Comparison of ENCODE assay signal across 12 cellular contexts in the genomic region with DNA sequence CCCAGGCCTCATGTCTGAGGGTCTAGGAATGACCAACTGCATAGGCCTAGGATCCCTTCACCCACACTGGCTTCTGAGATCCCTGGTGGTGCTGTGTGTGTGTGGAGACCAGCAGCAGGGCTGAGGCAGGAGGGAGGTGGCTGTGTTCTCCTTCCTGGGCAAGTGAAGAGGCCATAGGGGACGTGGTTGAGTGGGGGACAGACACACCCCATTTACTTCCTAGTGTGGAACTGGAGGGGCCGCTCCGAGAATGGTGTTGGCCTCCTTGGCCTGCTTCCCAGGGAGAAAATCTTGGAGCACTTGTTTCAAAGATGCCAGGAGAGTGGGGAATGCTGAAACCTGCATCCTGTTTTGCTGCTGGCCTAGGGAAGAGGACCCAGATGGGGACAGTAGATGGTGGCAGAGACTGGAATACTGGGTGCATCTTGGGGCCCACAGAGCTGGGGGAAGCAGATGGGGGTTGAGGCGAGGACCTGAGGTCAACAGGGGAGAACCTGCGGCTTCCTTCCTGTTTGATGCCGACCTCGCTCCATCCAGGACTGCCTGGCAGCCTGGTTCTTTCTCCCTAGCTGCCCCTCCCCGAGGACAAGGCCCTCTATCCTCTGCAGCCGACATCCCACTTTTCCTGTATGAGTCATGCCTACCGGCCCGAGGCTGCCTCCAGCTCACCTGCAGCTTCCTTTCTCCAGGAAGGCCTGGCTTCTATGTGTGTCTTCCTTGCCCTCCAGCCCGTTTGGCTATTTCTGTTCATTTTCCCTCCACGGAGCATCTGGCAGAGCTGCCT. TPM values are rescaled to one million over a fixed set of nuclear protein-coding genes. Genes with fewer than 3 reads are reported as not detected.
DNase-seq lines count a peak whose midpoint lies in the region; ATAC-seq and TF ChIP-seq lines count a peak whose summit lies in the region.
"Had no signal": no experiment of that assay in that cellular context is flagged by ENCODE, and none has a peak within 500 bp of the region (broad histone marks: within the 10 kb centered on the region; RNA-seq: fewer than 3 reads in every experiment).

No MANE protein-coding gene starts in this region.

- TF ChIP-seq POLR2A in HCT116 (IDR thresholded peaks at IDR 0.05; ENCODE audit: borderline replicate concordance, extremely low read depth, insufficient read depth, insufficient read length) = no peak

- H3K9ac ChIP-seq in HCT116 (ENCODE audit: low read length) (peak overlapping the region; percentile 30), iPS-15b (ENCODE audit: low read depth, low read length) (peak overlapping the region; percentile 2), subcutaneous abdominal adipose tissue (ENCODE audit: low read length in 5 of 5) (no peak overlapping the region)
- H3K9ac ChIP-seq: KMS-11 had no signal

- H3K27me3 ChIP-seq in HCT116 (ENCODE audit: insufficient read depth, low read length) (no peaks in the 10 kb centered on the region), iPS-15b (ENCODE audit: control insufficient read depth, insufficient read depth, low read length) (no peaks in the 10 kb centered on the region), subcutaneous abdominal adipose tissue (ENCODE audit: control insufficient read depth in 5 of 5, insufficient read depth in 4 of 5, low read length in 5 of 5) (no peaks in the 10 kb centered on the region)
- no peaks in the 10 kb centered on the region for H3K27me3 ChIP-seq in CD8-positive, alpha-beta memory T cell (ENCODE audit: insufficient read depth, low read length, poor library complexity, severe bottlenecking)

- no peaks in the 10 kb centered on the region for H3K9me3 Mint-ChIP-seq in CD8-positive, alpha-beta memory T cell
- H3K9me3 Mint-ChIP-seq: stimulated activated naive CD8-positive, alpha-beta T cell treated with anti-CD3 and anti-CD28 coated beads, Interleukin-15, amount 100 ng/mL, for 72 hours had no signal

- H3K4me3 ChIP-seq in HCT116 (replicated peaks in 1 of 2; ENCODE audit: low read depth in 1 of 2, low read length in 2 of 2) (peak overlapping the region in 1 of 2 experiments; percentile 28; a peak in 1 of 4 replicates), iPS-15b (ENCODE audit: low read depth, low read length) (no peak overlapping the region), subcutaneous abdominal adipose tissue (ENCODE audit: low read depth in 1 of 5, low read length in 5 of 5) (no peak overlapping the region)
- H3K4me3 ChIP-seq in CD8-positive, alpha-beta memory T cell (ENCODE audit: low read length) = no peak overlapping the region

- H3K79me2 ChIP-seq in HCT116 (ENCODE audit: insufficient read depth, low read length) = no peaks in the 10 kb centered on the region

- no peaks in the 10 kb centered on the region for H3K36me3 ChIP-seq in HCT116 (ENCODE audit: control insufficient read depth in 1 of 2, insufficient read depth in 2 of 2, low read length in 2 of 2)
- H3K36me3 ChIP-seq in iPS-15b (ENCODE audit: control insufficient read depth, insufficient read depth, low read length) = no peaks in the 10 kb centered on the region
- H3K36me3 ChIP-seq in subcutaneous abdominal adipose tissue (ENCODE audit: control insufficient read depth in 5 of 5, insufficient read depth in 5 of 5, low read length in 5 of 5) = no peaks in the 10 kb centered on the region
- H3K36me3 ChIP-seq in CD8-positive, alpha-beta memory T cell (ENCODE audit: insufficient read depth, low read length) = no peaks in the 10 kb centered on the region

- no peak for TF ChIP-seq CTCF in HCT116 (IDR thresholded peaks at IDR 0.05 in 2 of 3, conservative IDR thresholded peaks at IDR 0.05 in 1 of 3; ENCODE audit: borderline replicate concordance in 1 of 3, insufficient read depth in 1 of 3, low read depth in 2 of 3, low read length in 2 of 3)

- H3K9me3 ChIP-seq in HCT116 (ENCODE audit: control insufficient read depth in 1 of 2, insufficient read depth in 1 of 2, low read depth in 1 of 2, low read length in 2 of 2) = no peaks in the 10 kb centered on the region
- no peaks in the 10 kb centered on the region for H3K9me3 ChIP-seq in T-helper 17 cell (ENCODE audit: control insufficient read depth, low read length, poor library complexity, severe bottlenecking)
- no peaks in the 10 kb centered on the region for H3K9me3 ChIP-seq in iPS-15b (ENCODE audit: control insufficient read depth, insufficient read depth, low read length)
- no peaks in the 10 kb centered on the region for H3K9me3 ChIP-seq in subcutaneous abdominal adipose tissue (ENCODE audit: control insufficient read depth in 5 of 5, low read length in 5 of 5)
- no peaks in the 10 kb centered on the region for H3K9me3 ChIP-seq in CD8-positive, alpha-beta memory T cell (ENCODE audit: low read length)

- H3K4me1 ChIP-seq in HCT116 (ENCODE audit: control insufficient read depth in 1 of 2, insufficient read depth in 2 of 2, low read length in 2 of 2) = peaks cover 25 to 39% of the 10 kb centered on the region in 2 experiments
- peaks cover 14% of the 10 kb centered on the region for H3K4me1 ChIP-seq in iPS-15b (ENCODE audit: control insufficient read depth, insufficient read depth, low read length)
- peaks cover 0 to 46% (median 30%) of the 10 kb centered on the region in 5 donors for H3K4me1 ChIP-seq in subcutaneous abdominal adipose tissue (ENCODE audit: control insufficient read depth in 5 of 5, insufficient read depth in 5 of 5, low read length in 5 of 5)
- H3K4me1 ChIP-seq in CD8-positive, alpha-beta memory T cell (ENCODE audit: insufficient read depth, low read length) = no peaks in the 10 kb centered on the region

- POLR2A ChIA-PET in HCT116 (lab: Charles Lee) = interaction anchor here (0.9 to 1.2 kb wide), 2 partner anchors 8 to 20 kb away, joined by 4 read pairs; no protein-coding TSS in a partner anchor
- POLR2A ChIA-PET in CD8-positive, alpha-beta memory T cell (lab: Charles Lee) = no interaction called here

- H2AFZ ChIP-seq in HCT116 (ENCODE audit: low read depth, low read length, poor library complexity, severe bottlenecking) = no peak overlapping the region

- RAD21 ChIA-PET in HCT116 (lab: Charles Lee; ENCODE audit: low non-redundant PET in 1 of 2, low total read pairs in 2 of 2, uncharacterized antibody in 2 of 2, unreplicated experiment in 2 of 2) = no interaction called here

- peak overlapping the region; percentile 74 for H3K4me2 ChIP-seq in HCT116 (ENCODE audit: low read length)
- H3K4me2 ChIP-seq: KMS-11 had no signal

- H3K27me3 Mint-ChIP-seq in T-helper 17 cell = peaks cover 44% of the 10 kb centered on the region
- peaks cover 10 to 32% of the 10 kb centered on the region in 2 donors for H3K27me3 Mint-ChIP-seq in CD8-positive, alpha-beta memory T cell

- intact Hi-C loops in HCT116 (cut with micrococcal nuclease) = no loop called here

- H3K9me2 ChIP-seq in HCT116 (ENCODE audit: insufficient read depth) = no peaks in the 10 kb centered on the region

- BruUV-seq in HCT116 (replicated peaks; lab: Mats Ljungman, UMichigan) = no TSS peak

- no peak overlapping the region for H3K4me3 Mint-ChIP-seq in T-helper 17 cell
- H3K4me3 Mint-ChIP-seq in CD8-positive, alpha-beta memory T cell = peak overlapping the region in 1 of 7 donors; percentile 27
- H3K4me3 Mint-ChIP-seq: stimulated activated naive CD8-positive, alpha-beta T cell treated with anti-CD3 and anti-CD28 coated beads, Interleukin-15, amount 100 ng/mL, for 72 hours had no signal

- TF ChIP-seq RAD21 in HCT116 (IDR thresholded peaks at IDR 0.05; ENCODE audit: low read depth) = no peak

- H3K27ac ChIP-seq in HCT116 (ENCODE audit: low read depth, low read length) (peak overlapping the region; percentile 65), subcutaneous abdominal adipose tissue (ENCODE audit: low read depth, low read length) (peak overlapping the region; percentile 11)
- H3K27ac ChIP-seq in CD8-positive, alpha-beta memory T cell (ENCODE audit: low read depth, low read length) = no peak overlapping the region
- H3K27ac ChIP-seq: KMS-11 had no signal

- ATAC-seq in HCT116 = peak; percentile 91
- no peak for ATAC-seq in T-helper 17 cell

- CTCF ChIA-PET in HCT116 (lab: Charles Lee) = interaction anchor here (1.0 to 1.8 kb wide), 3 partner anchors 17 to 94 kb away, joined by 3 to 6 read pairs (median 4); no protein-coding TSS in a partner anchor
- CTCF ChIA-PET in CD8-positive, alpha-beta memory T cell (lab: Charles Lee) = no interaction called here

- peak; percentile 27 for DNase-seq in HCT116 (ENCODE audit: low read depth, low spot score)
- no peak for DNase-seq in T-helper 17 cell
- no peak for DNase-seq in CD8-positive, alpha-beta memory T cell
- DNase-seq in stimulated activated CD8-positive, alpha-beta memory T cell treated with anti-CD3 and anti-CD28 coated beads, Interleukin-4, amount 100 ng/mL, for 48 hours = no peak
- DNase-seq in germinal center (ENCODE audit: low spot score) = no peak
- DNase-seq in NCI-H345 treated with DMSO at 0.1 percent for 48 hours (lab: John Stamatoyannopoulos, UW; ENCODE audit: unreplicated experiment) = no peak
- DNase-seq: DND-41; small intestine; stimulated activated naive CD8-positive, alpha-beta T cell treated with anti-CD3 and anti-CD28 coated beads, Interleukin-15, amount 100 ng/mL, for 72 hours had no signal

- H3K27ac Mint-ChIP-seq in T-helper 17 cell = peak overlapping the region; percentile 29
- H3K27ac Mint-ChIP-seq in CD8-positive, alpha-beta memory T cell = peak overlapping the region in 1 of 8 donors; percentile 23

- H3K4me1 Mint-ChIP-seq in T-helper 17 cell = peaks cover 11% of the 10 kb centered on the region
- H3K4me1 Mint-ChIP-seq in CD8-positive, alpha-beta memory T cell = peaks cover 0 to 3% (median 0%) of the 10 kb centered on the region in 3 donors
- H3K4me1 Mint-ChIP-seq: stimulated activated naive CD8-positive, alpha-beta T cell treated with anti-CD3 and anti-CD28 coated beads, Interleukin-15, amount 100 ng/mL, for 72 hours had no signal

- H4K20me1 ChIP-seq in HCT116 (ENCODE audit: insufficient read depth) = no peaks in the 10 kb centered on the region

- peaks cover 7% of the 10 kb centered on the region for H3K36me3 Mint-ChIP-seq in T-helper 17 cell (ENCODE audit: low read depth)
- H3K36me3 Mint-ChIP-seq in CD8-positive, alpha-beta memory T cell = no peaks in the 10 kb centered on the region

TF ChIP-seq in HCT116, 20 proteins besides CTCF, POLR2A, EP300 and RAD21 (continues in another document):
- TF ChIP-seq EZH2 (IDR thresholded peaks at IDR 0.05) = no peak
- no peak for TF ChIP-seq SIN3A (IDR thresholded peaks at IDR 0.05; ENCODE audit: low read depth)
- no peak for TF ChIP-seq CBX3 (IDR thresholded peaks at IDR 0.05; ENCODE audit: low read depth)
- no peak for TF ChIP-seq EGR1 (IDR thresholded peaks at IDR 0.05; ENCODE audit: low read depth)

RNA-seq across cellular contexts. Expression of gene UBTD1, which starts 19.2 kb away (rescaled TPM):
- 12.8 TPM for total RNA-seq in HCT116 (2021; ENCODE audit: unreplicated experiment)
- 13.6 and 15.6 TPM in 2 replicates for polyA plus RNA-seq in HCT116 (2012)
- total RNA-seq in T-helper 17 cell = 1 to 10 TPM; 1.1 to 1.4 TPM
- total RNA-seq in CD8-positive, alpha-beta memory T cell = 1 to 10 TPM; 1.9 to 2.6 TPM
- 2.0 TPM for polyA plus RNA-seq in CD8-positive, alpha-beta memory T cell

RNA-seq across cellular contexts. Expression of gene MMS19, which starts 19.7 kb away (rescaled TPM):
- total RNA-seq in HCT116 (2021; ENCODE audit: unreplicated experiment) (101 TPM), T-helper 17 cell (10 to 100 TPM; 60.1 to 71.2 TPM)
- polyA plus RNA-seq in HCT116 (2012) = 87.2 and 107 TPM in 2 replicates
- 10 to 100 TPM; 85.7 to 89.3 TPM for total RNA-seq in CD8-positive, alpha-beta memory T cell
- 27.5 TPM for polyA plus RNA-seq in CD8-positive, alpha-beta memory T cell

RNA-seq across cellular contexts. Expression of gene ANKRD2, which starts 54.6 kb away (rescaled TPM):
- total RNA-seq in HCT116 (2021; ENCODE audit: unreplicated experiment) (0.15 TPM), T-helper 17 cell (not detected)
- 0.22 and 0.31 TPM in 2 replicates for polyA plus RNA-seq in HCT116 (2012)
- not detected for total RNA-seq in CD8-positive, alpha-beta memory T cell
- not detected for polyA plus RNA-seq in CD8-positive, alpha-beta memory T cell

Comparison
In these comparisons a context has a peak if more than half of its experiments do, and no peak if none do; other contexts are left out.
1. H3K9ac ChIP-seq: peak in HCT116 (single experiment) and iPS-15b (single experiment); none in subcutaneous abdominal adipose tissue (0 of 5).